In the genomic region with DNA sequence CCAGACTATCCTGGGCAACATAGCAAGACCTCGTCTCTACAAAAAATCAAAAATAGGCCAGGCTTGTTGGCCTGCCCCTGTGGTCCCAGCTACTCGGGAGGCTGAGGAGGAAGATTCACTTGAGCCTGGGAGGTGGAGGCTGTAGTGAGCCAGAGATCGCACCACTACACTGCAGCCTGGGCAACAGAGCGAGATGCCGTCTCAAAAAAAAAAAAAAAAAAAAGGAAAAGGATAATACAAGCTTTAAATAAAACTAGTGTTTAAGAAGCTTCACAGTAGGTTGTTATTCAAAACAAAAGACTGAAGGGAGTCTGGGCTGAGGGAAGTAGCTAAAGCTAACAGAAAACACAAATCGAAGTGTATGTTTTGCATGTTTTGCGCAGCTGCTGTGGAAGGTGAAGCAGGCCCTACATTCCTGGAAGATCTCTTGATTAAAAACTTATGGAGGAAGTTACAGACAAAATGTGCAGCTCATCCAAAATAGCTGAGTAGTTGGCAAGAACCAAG, we compare ENCODE assay signal across 1 cellular context.
TF ChIP-seq lines count a peak whose summit lies in the region.

No MANE protein-coding gene starts in this region.

TF ChIP-seq in SK-N-SH, 30 proteins besides CTCF, POLR2A, EP300 and RAD21 (continued from another document):
- TF ChIP-seq, protein P1, sequence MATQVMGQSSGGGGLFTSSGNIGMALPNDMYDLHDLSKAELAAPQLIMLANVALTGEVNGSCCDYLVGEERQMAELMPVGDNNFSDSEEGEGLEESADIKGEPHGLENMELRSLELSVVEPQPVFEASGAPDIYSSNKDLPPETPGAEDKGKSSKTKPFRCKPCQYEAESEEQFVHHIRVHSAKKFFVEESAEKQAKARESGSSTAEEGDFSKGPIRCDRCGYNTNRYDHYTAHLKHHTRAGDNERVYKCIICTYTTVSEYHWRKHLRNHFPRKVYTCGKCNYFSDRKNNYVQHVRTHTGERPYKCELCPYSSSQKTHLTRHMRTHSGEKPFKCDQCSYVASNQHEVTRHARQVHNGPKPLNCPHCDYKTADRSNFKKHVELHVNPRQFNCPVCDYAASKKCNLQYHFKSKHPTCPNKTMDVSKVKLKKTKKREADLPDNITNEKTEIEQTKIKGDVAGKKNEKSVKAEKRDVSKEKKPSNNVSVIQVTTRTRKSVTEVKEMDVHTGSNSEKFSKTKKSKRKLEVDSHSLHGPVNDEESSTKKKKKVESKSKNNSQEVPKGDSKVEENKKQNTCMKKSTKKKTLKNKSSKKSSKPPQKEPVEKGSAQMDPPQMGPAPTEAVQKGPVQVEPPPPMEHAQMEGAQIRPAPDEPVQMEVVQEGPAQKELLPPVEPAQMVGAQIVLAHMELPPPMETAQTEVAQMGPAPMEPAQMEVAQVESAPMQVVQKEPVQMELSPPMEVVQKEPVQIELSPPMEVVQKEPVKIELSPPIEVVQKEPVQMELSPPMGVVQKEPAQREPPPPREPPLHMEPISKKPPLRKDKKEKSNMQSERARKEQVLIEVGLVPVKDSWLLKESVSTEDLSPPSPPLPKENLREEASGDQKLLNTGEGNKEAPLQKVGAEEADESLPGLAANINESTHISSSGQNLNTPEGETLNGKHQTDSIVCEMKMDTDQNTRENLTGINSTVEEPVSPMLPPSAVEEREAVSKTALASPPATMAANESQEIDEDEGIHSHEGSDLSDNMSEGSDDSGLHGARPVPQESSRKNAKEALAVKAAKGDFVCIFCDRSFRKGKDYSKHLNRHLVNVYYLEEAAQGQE (IDR thresholded peaks at IDR 0.05; ENCODE audit: low read depth, low read length), result no peak
